21 cellular contexts compared by ENCODE assay signal in the genomic region with DNA sequence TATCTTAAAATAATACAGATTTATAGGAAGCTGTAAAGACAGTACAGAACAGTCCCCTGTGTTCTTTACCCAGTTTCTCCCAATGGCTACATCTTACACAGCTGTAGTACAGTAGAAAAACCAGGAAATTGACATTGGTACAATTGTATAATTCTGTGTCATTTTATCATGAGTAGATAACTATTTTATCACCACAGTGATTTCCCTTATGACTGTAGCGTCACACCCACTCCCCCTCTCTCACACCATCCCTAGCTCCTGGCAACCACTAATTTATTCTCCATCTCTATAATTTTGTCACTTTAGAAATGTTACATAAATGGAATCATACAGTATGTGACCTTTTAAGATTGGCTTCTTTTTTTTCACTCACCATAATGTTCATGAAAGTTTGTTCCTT.
"Had no signal": no experiment of that assay in that cellular context is flagged by ENCODE, and none has a peak within 500 bp of the region (broad histone marks: within the 10 kb centered on the region; RNA-seq: fewer than 3 reads in every experiment).

No MANE protein-coding gene starts in this region.

- H3K27me3 ChIP-seq: adrenal gland, foreskin keratinocyte, neural progenitor cell, sigmoid colon, upper lobe of right lung had no signal

- H3K9me3 ChIP-seq: adrenal gland, lower lobe of right lung, upper lobe of right lung had no signal

- H3K27ac ChIP-seq: adrenal gland, foreskin keratinocyte, lower lobe of right lung, neural progenitor cell, sigmoid colon, upper lobe of right lung, WERI-Rb-1 had no signal

- DNase-seq: activated CD4-positive, alpha-beta T cell treated with anti-CD3 and anti-CD28 coated beads, Interleukin-2, amount 50 U/mL, for 1 hour; activated CD4-positive, CD25-positive, alpha-beta regulatory T cell treated with anti-CD3 and anti-CD28 coated beads, Interleukin-2, amount 50 U/mL, for 72 hours; activated effector memory CD4-positive, alpha-beta T cell treated with anti-CD3 and anti-CD28 coated beads, Interleukin-2, amount 50 U/mL, for 16 hours; activated naive CD4-positive, alpha-beta T cell treated with anti-CD3 and anti-CD28 coated beads, Interleukin-2, amount 10 ng/mL, durations not matched to agents 7 days and 5 days; adrenal gland; dermis blood vessel endothelial cell; effector CD8-positive, alpha-beta T cell; foreskin keratinocyte; lower lobe of right lung; naive B cell; posterior cingulate gyrus; sigmoid colon; stimulated activated CD4-positive, alpha-beta T cell treated with anti-CD3 and anti-CD28 coated beads, Interleukin-2, amount 100 ng/mL, for 48 hours; stimulated activated CD8-positive, alpha-beta memory T cell treated with anti-CD3 and anti-CD28 coated beads, Interleukin-4, amount 100 ng/mL, for 48 hours; stimulated activated naive CD4-positive, alpha-beta T cell; upper lobe of right lung; WERI-Rb-1 had no signal

- H3K27me3 Mint-ChIP-seq: activated naive CD4-positive, alpha-beta T cell treated with anti-CD3 and anti-CD28 coated beads, Interleukin-2, amount 10 ng/mL, durations not matched to agents 7 days and 5 days; naive B cell had no signal

- H3K4me1 ChIP-seq: foreskin keratinocyte, lower lobe of right lung, upper lobe of right lung had no signal

- H3K4me1 Mint-ChIP-seq: neural progenitor cell had no signal

- H3K9me3 Mint-ChIP-seq: activated naive CD4-positive, alpha-beta T cell treated with anti-CD3 and anti-CD28 coated beads, Interleukin-2, amount 10 ng/mL, durations not matched to agents 7 days and 5 days; immature natural killer cell; naive B cell had no signal

- H3K4me3 ChIP-seq: adrenal gland, lower lobe of right lung, neural progenitor cell, sigmoid colon, upper lobe of right lung had no signal

- ATAC-seq: foreskin keratinocyte, left lobe of liver, lower lobe of right lung, SK-N-SH treated with all-trans-retinoic acid at 6 μM for 48 hours, upper lobe of right lung had no signal

- H3K27ac Mint-ChIP-seq: activated naive CD4-positive, alpha-beta T cell treated with anti-CD3 and anti-CD28 coated beads, Interleukin-2, amount 10 ng/mL, durations not matched to agents 7 days and 5 days; neural progenitor cell had no signal

- H3K4me3 Mint-ChIP-seq: activated naive CD4-positive, alpha-beta T cell treated with anti-CD3 and anti-CD28 coated beads, Interleukin-2, amount 10 ng/mL, durations not matched to agents 7 days and 5 days; immature natural killer cell; naive B cell; neural progenitor cell had no signal
